8 cellular contexts compared by ENCODE assay signal in the genomic region with DNA sequence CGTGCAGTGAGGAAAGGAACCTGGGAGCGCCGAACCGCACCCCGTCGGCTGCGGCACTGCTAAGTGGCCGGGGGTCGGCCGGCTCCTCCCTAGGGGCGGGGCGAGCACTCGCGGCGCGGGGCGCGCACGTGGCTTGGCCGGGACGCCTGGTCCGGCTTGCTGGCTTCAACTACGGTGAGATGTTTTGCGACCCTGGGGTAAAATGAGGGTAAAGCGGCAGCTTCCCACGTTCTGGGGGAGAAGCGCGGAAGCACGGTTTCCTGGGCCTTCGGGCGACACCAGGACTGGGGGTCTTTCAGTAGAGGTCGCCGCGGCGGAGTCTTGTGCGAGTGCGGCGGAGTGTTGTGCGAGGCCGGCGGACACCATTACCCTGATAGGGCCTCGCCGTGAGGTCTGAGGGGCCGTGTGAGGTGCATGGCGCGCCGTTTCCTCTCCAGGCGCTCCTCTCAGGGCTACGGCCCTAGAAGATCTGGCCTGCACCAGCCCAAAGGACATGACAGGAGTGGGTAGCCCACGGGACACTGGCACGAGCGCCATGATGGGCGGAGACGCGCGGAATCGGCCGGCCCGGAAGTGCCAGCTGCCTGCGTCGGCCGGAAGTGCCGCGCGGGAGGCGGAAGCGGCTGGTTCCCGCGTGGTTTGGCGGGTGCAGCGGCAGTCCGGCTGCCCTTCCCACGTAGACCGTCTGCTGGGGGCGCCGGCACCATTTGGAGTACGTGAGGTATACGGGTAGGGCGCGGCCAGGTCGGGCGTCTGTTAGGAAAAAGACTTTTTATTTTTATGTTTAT. TPM values are rescaled to one million over a fixed set of nuclear protein-coding genes. Genes with fewer than 3 reads are reported as not detected.
DNase-seq lines count a peak whose midpoint lies in the region; ATAC-seq, FAIRE-seq and TF ChIP-seq lines count a peak whose summit lies in the region.

A gene with protein sequence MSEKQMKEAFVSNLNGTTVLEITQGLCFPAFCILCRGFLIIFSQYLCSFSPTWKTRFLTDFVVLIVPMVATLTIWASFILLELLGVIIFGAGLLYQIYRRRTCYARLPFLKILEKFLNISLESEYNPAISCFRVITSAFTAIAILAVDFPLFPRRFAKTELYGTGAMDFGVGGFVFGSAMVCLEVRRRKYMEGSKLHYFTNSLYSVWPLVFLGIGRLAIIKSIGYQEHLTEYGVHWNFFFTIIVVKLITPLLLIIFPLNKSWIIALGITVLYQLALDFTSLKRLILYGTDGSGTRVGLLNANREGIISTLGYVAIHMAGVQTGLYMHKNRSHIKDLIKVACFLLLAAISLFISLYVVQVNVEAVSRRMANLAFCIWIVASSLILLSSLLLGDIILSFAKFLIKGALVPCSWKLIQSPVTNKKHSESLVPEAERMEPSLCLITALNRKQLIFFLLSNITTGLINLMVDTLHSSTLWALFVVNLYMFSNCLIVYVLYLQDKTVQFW (plus strand): TSS at position 107 of the 788 bp plus-strand sequence. CDS start 2,115 bp downstream, outside the sequence.

- H3K36me3 ChIP-seq in MG63 (peaks cover 82% of the 10 kb centered on the region), neural cell (ENCODE audit: insufficient read depth, low read length) (no peaks in the 10 kb centered on the region)

- peak within 1 kb of the TSS; percentile 84 for H3K9ac ChIP-seq in neural cell (ENCODE audit: low read length)

- no peaks in the 10 kb centered on the region for H3K9me3 Mint-ChIP-seq in stimulated activated naive CD8-positive, alpha-beta T cell treated with anti-CD3 and anti-CD28 coated beads, Interleukin-15, amount 100 ng/mL, for 72 hours

- no peaks in the 10 kb centered on the region for H3K9me2 ChIP-seq in neural cell (ENCODE audit: insufficient read depth, low read length)

- H3F3A ChIP-seq in neural cell (ENCODE audit: insufficient read depth, low read length, poor library complexity, severe bottlenecking) = peaks cover 6% of the 10 kb centered on the region

- H3K27ac ChIP-seq in neural cell (ENCODE audit: low read length) = peak within 1 kb of the TSS; percentile 83

- peak; percentile 80 for TF ChIP-seq POLR2A in H54 (IDR thresholded peaks at IDR 0.05; ENCODE audit: low read depth, low read length)

- ATAC-seq in stimulated activated naive CD8-positive, alpha-beta T cell treated with anti-CD3 and anti-CD28 coated beads, Interleukin-15, amount 100 ng/mL, for 72 hours = peak; percentile 90

- TF ChIP-seq CTCF in fibroblast of the aortic adventitia (IDR thresholded peaks at IDR 0.05; ENCODE audit: insufficient read depth, low read length) = no peak
- TF ChIP-seq CTCF in neural cell (IDR thresholded peaks at IDR 0.05; ENCODE audit: poor library complexity, severe bottlenecking) = peak; percentile 51

- FAIRE-seq in H54 (lab: Jason Lieb, UNC) = no peak

- no peaks in the 10 kb centered on the region for H3K27me3 ChIP-seq in MG63
- H3K27me3 ChIP-seq in neural cell (ENCODE audit: insufficient read depth, low read depth, low read length) = no peaks in the 10 kb centered on the region

- peak; percentile 7 for TF ChIP-seq RAD21 in neural cell (conservative IDR thresholded peaks at IDR 0.05)

- H3K4me3 ChIP-seq in MG63 = peak within 1 kb of the TSS; percentile 100
- peak within 1 kb of the TSS; percentile 97 for H3K4me3 ChIP-seq in fibroblast of the aortic adventitia (ENCODE audit: low read depth, low read length)
- H3K4me3 ChIP-seq in neural cell (ENCODE audit: low read length) = peak within 1 kb of the TSS; percentile 99

- no peak for TF ChIP-seq EP300 in neural cell (conservative IDR thresholded peaks at IDR 0.05; ENCODE audit: poor library complexity, severe bottlenecking)

- peak within 1 kb of the TSS; percentile 88 to 97 for H3K4me3 Mint-ChIP-seq in stimulated activated naive CD8-positive, alpha-beta T cell treated with anti-CD3 and anti-CD28 coated beads, Interleukin-15, amount 100 ng/mL, for 72 hours

- H2AFZ ChIP-seq in neural cell (ENCODE audit: low read depth, low read length) = peak within 1 kb of the TSS; percentile 96

- H3K4me2 ChIP-seq in neural cell (ENCODE audit: low read length) = peak within 1 kb of the TSS; percentile 57

- no peaks in the 10 kb centered on the region for H3K9me3 ChIP-seq in MG63
- no peaks in the 10 kb centered on the region for H3K9me3 ChIP-seq in neural cell (ENCODE audit: low read length)

- H3K27me3 Mint-ChIP-seq in stimulated activated naive CD8-positive, alpha-beta T cell treated with anti-CD3 and anti-CD28 coated beads, Interleukin-15, amount 100 ng/mL, for 72 hours = no peaks in the 10 kb centered on the region

- peak within 1 kb of the TSS; percentile 99 for H3K27ac Mint-ChIP-seq in stimulated activated naive CD8-positive, alpha-beta T cell treated with anti-CD3 and anti-CD28 coated beads, Interleukin-15, amount 100 ng/mL, for 72 hours

- peaks cover 41% of the 10 kb centered on the region for H3K4me1 Mint-ChIP-seq in stimulated activated naive CD8-positive, alpha-beta T cell treated with anti-CD3 and anti-CD28 coated beads, Interleukin-15, amount 100 ng/mL, for 72 hours

- H4K20me1 ChIP-seq in neural cell (ENCODE audit: insufficient read depth) = no peaks in the 10 kb centered on the region

- DNase-seq in EL (peak; percentile 90), H54 (ENCODE audit: insufficient read length, low spot score) (peak; percentile 81), MG63 (peak; percentile 95), SHP77 treated with DMSO at 0.1 percent for 48 hours (lab: John Stamatoyannopoulos, UW) (peak; percentile 79), fibroblast of the aortic adventitia (ENCODE audit: low read depth) (peak; percentile 82)
- peak; percentile 81 for DNase-seq in activated effector memory CD4-positive, alpha-beta T cell treated with Interleukin-2 at 50 U/mL for 16 hours
- DNase-seq in stimulated activated naive CD8-positive, alpha-beta T cell treated with anti-CD3 and anti-CD28 coated beads, Interleukin-15, amount 100 ng/mL, for 72 hours = peak; percentile 88 to 90

- H3K79me2 ChIP-seq in neural cell (replicated peaks; ENCODE audit: insufficient read depth, low read length) = no peaks in the 10 kb centered on the region

TF ChIP-seq in neural cell, 6 proteins besides CTCF, POLR2A, EP300 and RAD21:
- TF ChIP-seq SMC3 (conservative IDR thresholded peaks at IDR 0.05; ENCODE audit: poor library complexity) (peak; percentile 18), TAF1 (IDR thresholded peaks at IDR 0.05; ENCODE audit: low read depth) (no peak), POLR2AphosphoS5 (IDR thresholded peaks at IDR 0.05) (peak; percentile 95), EZH2 (IDR thresholded peaks at IDR 0.05; ENCODE audit: borderline replicate concordance, insufficient read depth, low read length, poor library complexity, severe bottlenecking) (no peak), MXI1 (conservative IDR thresholded peaks at IDR 0.05; ENCODE audit: poor library complexity, severe bottlenecking) (peak; percentile 98)
- TF ChIP-seq, protein P1, sequence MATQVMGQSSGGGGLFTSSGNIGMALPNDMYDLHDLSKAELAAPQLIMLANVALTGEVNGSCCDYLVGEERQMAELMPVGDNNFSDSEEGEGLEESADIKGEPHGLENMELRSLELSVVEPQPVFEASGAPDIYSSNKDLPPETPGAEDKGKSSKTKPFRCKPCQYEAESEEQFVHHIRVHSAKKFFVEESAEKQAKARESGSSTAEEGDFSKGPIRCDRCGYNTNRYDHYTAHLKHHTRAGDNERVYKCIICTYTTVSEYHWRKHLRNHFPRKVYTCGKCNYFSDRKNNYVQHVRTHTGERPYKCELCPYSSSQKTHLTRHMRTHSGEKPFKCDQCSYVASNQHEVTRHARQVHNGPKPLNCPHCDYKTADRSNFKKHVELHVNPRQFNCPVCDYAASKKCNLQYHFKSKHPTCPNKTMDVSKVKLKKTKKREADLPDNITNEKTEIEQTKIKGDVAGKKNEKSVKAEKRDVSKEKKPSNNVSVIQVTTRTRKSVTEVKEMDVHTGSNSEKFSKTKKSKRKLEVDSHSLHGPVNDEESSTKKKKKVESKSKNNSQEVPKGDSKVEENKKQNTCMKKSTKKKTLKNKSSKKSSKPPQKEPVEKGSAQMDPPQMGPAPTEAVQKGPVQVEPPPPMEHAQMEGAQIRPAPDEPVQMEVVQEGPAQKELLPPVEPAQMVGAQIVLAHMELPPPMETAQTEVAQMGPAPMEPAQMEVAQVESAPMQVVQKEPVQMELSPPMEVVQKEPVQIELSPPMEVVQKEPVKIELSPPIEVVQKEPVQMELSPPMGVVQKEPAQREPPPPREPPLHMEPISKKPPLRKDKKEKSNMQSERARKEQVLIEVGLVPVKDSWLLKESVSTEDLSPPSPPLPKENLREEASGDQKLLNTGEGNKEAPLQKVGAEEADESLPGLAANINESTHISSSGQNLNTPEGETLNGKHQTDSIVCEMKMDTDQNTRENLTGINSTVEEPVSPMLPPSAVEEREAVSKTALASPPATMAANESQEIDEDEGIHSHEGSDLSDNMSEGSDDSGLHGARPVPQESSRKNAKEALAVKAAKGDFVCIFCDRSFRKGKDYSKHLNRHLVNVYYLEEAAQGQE (IDR thresholded peaks at IDR 0.05; ENCODE audit: borderline replicate concordance) = peak; percentile 41

RNA-seq across cellular contexts. Expression of the gene that starts here (rescaled TPM):
- 6.6 and 7.7 TPM in 2 replicates for total RNA-seq in MG63 (2014; rRNA removed; shearing (Covaris generic); ENCODE audit: low replicate concordance)
- total RNA-seq in fibroblast of the aortic adventitia (ENCODE audit: low replicate concordance) = 6.4 and 12.7 TPM in 2 replicates
- 2.7 and 5.4 TPM in 2 replicates for polyA plus RNA-seq in neural cell
- polyA minus RNA-seq in neural cell = 4.4 and 5.6 TPM in 2 replicates

Comparison
In these comparisons a context has a peak if more than half of its experiments do, and no peak if none do; other contexts are left out.
1. Peak in every context shown above with its lines: DNase-seq, ATAC-seq, H3K4me3 ChIP-seq and H3K27ac ChIP-seq.